Comparison of ENCODE assay signal across 11 cellular contexts in genomic region chr1:27445177-27445936, GRCh38. TPM values are rescaled to one million over a fixed set of nuclear protein-coding genes. Genes with fewer than 3 reads are reported as not detected.
DNase-seq lines count a peak whose midpoint lies in the region; ATAC-seq and TF ChIP-seq lines count a peak whose summit lies in the region.
"Had no signal": no experiment of that assay in that cellular context is flagged by ENCODE, and none has a peak within 500 bp of the region (broad histone marks: within the 10 kb centered on the region; RNA-seq: fewer than 3 reads in every experiment).

No MANE protein-coding gene starts in this region.

- H3K27ac ChIP-seq in effector memory CD4-positive, alpha-beta T cell (ENCODE audit: insufficient read depth, low read length, poor library complexity, severe bottlenecking): no peak overlapping the region
- no peak overlapping the region for H3K27ac ChIP-seq in ovary
- H3K27ac ChIP-seq: PC-9 had no signal

- TF ChIP-seq POLR2A in ovary (IDR thresholded peaks at IDR 0.05): no peak

- no peak for TF ChIP-seq EP300 in ovary (IDR thresholded peaks at IDR 0.05)

- DNase-seq in GM12865 (ENCODE audit: low read depth): peak; percentile 85
- no peak for DNase-seq in activated CD4-positive, alpha-beta memory T cell treated with anti-CD3 and anti-CD28 coated beads, Interleukin-2, amount 10 ng/mL, durations not matched to agents 7 days and 5 days
- peak in 1 of 10 donors; percentile 31 for DNase-seq in naive thymus-derived CD8-positive, alpha-beta T cell
- DNase-seq in cerebellar nuclear complex (lab: John Stamatoyannopoulos, UW): no peak
- DNase-seq in effector memory CD4-positive, alpha-beta T cell: no peak
- no peak for DNase-seq in ovary
- DNase-seq: foreskin melanocyte; NCI-H1417 treated with DMSO at 0.1 percent for 48 hours; PC-9; stimulated activated CD4-positive, alpha-beta T cell treated with anti-CD3 and anti-CD28 coated beads, Interleukin-4, amount 100 ng/mL, for 4 hours had no signal

- no peaks in the 10 kb centered on the region for H3K9me3 Mint-ChIP-seq in activated CD4-positive, alpha-beta memory T cell treated with anti-CD3 and anti-CD28 coated beads, Interleukin-2, amount 10 ng/mL, durations not matched to agents 7 days and 5 days
- no peaks in the 10 kb centered on the region for H3K9me3 Mint-ChIP-seq in naive thymus-derived CD8-positive, alpha-beta T cell

- H3K4me1 Mint-ChIP-seq in activated CD4-positive, alpha-beta memory T cell treated with anti-CD3 and anti-CD28 coated beads, Interleukin-2, amount 10 ng/mL, durations not matched to agents 7 days and 5 days: peaks cover 39% of the 10 kb centered on the region
- peaks cover 17 to 53% (median 45%) of the 10 kb centered on the region in 4 donors for H3K4me1 Mint-ChIP-seq in naive thymus-derived CD8-positive, alpha-beta T cell

- TF ChIP-seq CTCF in GM12865 (IDR thresholded peaks at IDR 0.05; ENCODE audit: insufficient read depth, low read depth, low read length, missing control alignments) (no peak), ovary (IDR thresholded peaks at IDR 0.05) (no peak)

- H3K4me3 Mint-ChIP-seq in activated CD4-positive, alpha-beta memory T cell treated with anti-CD3 and anti-CD28 coated beads, Interleukin-2, amount 10 ng/mL, durations not matched to agents 7 days and 5 days: peak overlapping the region; percentile 3
- peak overlapping the region in 9 of 10 donors; percentile 3 to 66 (median 56) for H3K4me3 Mint-ChIP-seq in naive thymus-derived CD8-positive, alpha-beta T cell

- H3K4me3 ChIP-seq in GM12865 (ENCODE audit: low read depth, low read length) (peak overlapping the region; percentile 36), ovary (no peak overlapping the region)
- H3K4me3 ChIP-seq in effector memory CD4-positive, alpha-beta T cell (ENCODE audit: insufficient read depth, low read depth, low read length, poor library complexity, severe bottlenecking): no peak overlapping the region
- H3K4me3 ChIP-seq: PC-9 had no signal

- peaks cover 15% of the 10 kb centered on the region for H3K4me1 ChIP-seq in effector memory CD4-positive, alpha-beta T cell (ENCODE audit: control insufficient read depth, insufficient read depth, low read length, poor library complexity, severe bottlenecking)
- no peaks in the 10 kb centered on the region for H3K4me1 ChIP-seq in ovary (ENCODE audit: insufficient read depth)

- peak overlapping the region; percentile 61 for H3K27ac Mint-ChIP-seq in activated CD4-positive, alpha-beta memory T cell treated with anti-CD3 and anti-CD28 coated beads, Interleukin-2, amount 10 ng/mL, durations not matched to agents 7 days and 5 days
- peak overlapping the region; percentile 23 to 91 (median 71) for H3K27ac Mint-ChIP-seq in naive thymus-derived CD8-positive, alpha-beta T cell

- H3K36me3 Mint-ChIP-seq in activated CD4-positive, alpha-beta memory T cell treated with anti-CD3 and anti-CD28 coated beads, Interleukin-2, amount 10 ng/mL, durations not matched to agents 7 days and 5 days (ENCODE audit: low read depth): peaks cover 34% of the 10 kb centered on the region
- peaks cover 0 to 38% (median 5%) of the 10 kb centered on the region in 3 donors for H3K36me3 Mint-ChIP-seq in naive thymus-derived CD8-positive, alpha-beta T cell

- intact Hi-C loops in ovary (cut with DNase I): no loop called here

- 37 to 47% (median 43%) methylated on average over 4 of the region's 4 CpGs for WGBS in ovary, 3 donors

- H3K27me3 ChIP-seq in effector memory CD4-positive, alpha-beta T cell (replicated peaks; ENCODE audit: control insufficient read depth, insufficient read depth, low read length, poor library complexity, severe bottlenecking): no peaks in the 10 kb centered on the region
- no peaks in the 10 kb centered on the region for H3K27me3 ChIP-seq in ovary

- POLR2A ChIA-PET in activated CD4-positive, alpha-beta memory T cell treated with anti-CD3 and anti-CD28 coated beads, Interleukin-2, amount 10 ng/mL, durations not matched to agents 7 days and 5 days (lab: Charles Lee): interaction anchor here (0.6 to 4.5 kb wide), 8 partner anchors 8 to 417 kb away, joined by 3 to 25 read pairs (median 5); no protein-coding TSS in a partner anchor
- POLR2A ChIA-PET in naive thymus-derived CD8-positive, alpha-beta T cell (lab: Charles Lee): interaction anchor here (0.6 to 3.6 kb wide), 4 partner anchors 8 to 45 kb away, joined by 3 to 12 read pairs (median 4); partner anchors contain the start of gene WASF2

- peak; percentile 49 for ATAC-seq in GM21723 (IDR thresholded peaks at IDR 0.05; ENCODE audit: unreplicated experiment)
- ATAC-seq in naive thymus-derived CD8-positive, alpha-beta T cell: peak; percentile 71 to 75

- H3K36me3 ChIP-seq in effector memory CD4-positive, alpha-beta T cell (ENCODE audit: control insufficient read depth, insufficient read depth, low read length): no peaks in the 10 kb centered on the region
- H3K36me3 ChIP-seq in ovary: no peaks in the 10 kb centered on the region

- no peaks in the 10 kb centered on the region for H3K9me3 ChIP-seq in effector memory CD4-positive, alpha-beta T cell (ENCODE audit: control insufficient read depth, low read length)
- H3K9me3 ChIP-seq in ovary: no peaks in the 10 kb centered on the region

- H3K27me3 Mint-ChIP-seq in activated CD4-positive, alpha-beta memory T cell treated with anti-CD3 and anti-CD28 coated beads, Interleukin-2, amount 10 ng/mL, durations not matched to agents 7 days and 5 days: no peaks in the 10 kb centered on the region
- no peaks in the 10 kb centered on the region for H3K27me3 Mint-ChIP-seq in naive thymus-derived CD8-positive, alpha-beta T cell

- CTCF ChIA-PET in activated CD4-positive, alpha-beta memory T cell treated with anti-CD3 and anti-CD28 coated beads, Interleukin-2, amount 10 ng/mL, durations not matched to agents 7 days and 5 days (lab: Charles Lee): interaction anchor here (0.7 to 1.3 kb wide), 5 partner anchors 9 to 217 kb away, joined by 3 to 7 read pairs (median 4); no protein-coding TSS in a partner anchor

RNA-seq across cellular contexts. Expression of gene WASF2, which starts 44.6 kb away (rescaled TPM):
- total RNA-seq in activated CD4-positive, alpha-beta memory T cell treated with anti-CD3 and anti-CD28 coated beads, Interleukin-2, amount 10 ng/mL, durations not matched to agents 7 days and 5 days: 100 to 1,000 TPM; 150 TPM
- total RNA-seq in naive thymus-derived CD8-positive, alpha-beta T cell: 100 to 1,000 TPM; 183 to 185 TPM
- 10 to 100 TPM; 54.8 to 68.9 (median 68.5) TPM for polyA plus RNA-seq in naive thymus-derived CD8-positive, alpha-beta T cell
- 100 to 1,000 TPM in 5 of 7 donors, 10 to 100 TPM in 2; 28.0 to 163 (median 153) TPM for total RNA-seq in ovary
- polyA plus RNA-seq in ovary: 100 to 1,000 TPM in 1 of 2 donors, 10 to 100 TPM in 1; 58.0 to 233 TPM

RNA-seq across cellular contexts. Expression of gene GPR3, which starts 52.9 kb away (rescaled TPM):
- total RNA-seq in activated CD4-positive, alpha-beta memory T cell treated with anti-CD3 and anti-CD28 coated beads, Interleukin-2, amount 10 ng/mL, durations not matched to agents 7 days and 5 days: under 1 TPM; 0.58 to 0.65 TPM
- not detected for total RNA-seq in naive thymus-derived CD8-positive, alpha-beta T cell
- polyA plus RNA-seq in naive thymus-derived CD8-positive, alpha-beta T cell: under 1 TPM in 2 of 3 donors, not detected in 1; 0.10 to 0.28 TPM
- total RNA-seq in ovary: under 1 TPM in 6 of 7 donors, not detected in 1; 0.15 to 0.87 (median 0.41) TPM
- polyA plus RNA-seq in ovary: under 1 TPM; 0.12 to 0.18 TPM
